Comparison of ENCODE assay signal across 1 cellular context in genomic region chr11:10692716-10693115, GRCh38.
TF ChIP-seq lines count a peak whose summit lies in the region.

No MANE protein-coding gene starts in this region.

TF ChIP-seq in HepG2, 621 proteins besides CTCF, POLR2A, EP300 and RAD21 (continued from another document):
- no peak for TF ChIP-seq ZMAT3 (CRISPR knock-in tag; conservative IDR thresholded peaks at IDR 0.05)
- no peak for TF ChIP-seq ZMAT5 (CRISPR knock-in tag; IDR thresholded peaks at IDR 0.05; ENCODE audit: borderline replicate concordance, low read depth)
- TF ChIP-seq ZNF772 (CRISPR knock-in tag; IDR thresholded peaks at IDR 0.05), result no peak
- TF ChIP-seq SRSF1 (optimal IDR thresholded peaks at IDR 0.05; ENCODE audit: low read depth, low read length), result no peak
- no peak for TF ChIP-seq ZNF557 (CRISPR knock-in tag; IDR thresholded peaks at IDR 0.05)
- no peak for TF ChIP-seq ZNF280B (CRISPR knock-in tag; IDR thresholded peaks at IDR 0.05; ENCODE audit: borderline replicate concordance)
- TF ChIP-seq CCAR2 (optimal IDR thresholded peaks at IDR 0.05; ENCODE audit: low read depth, low read length), result no peak
- no peak for TF ChIP-seq BRD4 (CRISPR knock-in tag; IDR thresholded peaks at IDR 0.05)
- TF ChIP-seq FLYWCH1 (CRISPR knock-in tag; IDR thresholded peaks at IDR 0.05), result no peak
- no peak for TF ChIP-seq ZNF142 (CRISPR knock-in tag; IDR thresholded peaks at IDR 0.05)
- no peak for TF ChIP-seq ATRX (CRISPR knock-in tag; IDR thresholded peaks at IDR 0.05; ENCODE audit: borderline replicate concordance)
- no peak for TF ChIP-seq ZBTB7A (CRISPR knock-in tag; IDR thresholded peaks at IDR 0.05)
- no peak for TF ChIP-seq SRY (CRISPR knock-in tag; IDR thresholded peaks at IDR 0.05)
- TF ChIP-seq TOPORS (CRISPR knock-in tag; IDR thresholded peaks at IDR 0.05), result no peak
TF ChIP-seq in HepG2: peak in this region for 0.
